In genomic region chr21:42040411-42041180, GRCh38 we compare ENCODE assay signal across 10 cellular contexts. TPM values are rescaled to one million over a fixed set of nuclear protein-coding genes. Genes with fewer than 3 reads are reported as not detected.
DNase-seq lines count a peak whose midpoint lies in the region; ATAC-seq and TF ChIP-seq lines count a peak whose summit lies in the region.
"Had no signal": no experiment of that assay in that cellular context is flagged by ENCODE, and none has a peak within 500 bp of the region (broad histone marks: within the 10 kb centered on the region; RNA-seq: fewer than 3 reads in every experiment).

No MANE protein-coding gene starts in this region.

- no peak for DNase-seq in DND-41
- peak; percentile 96 for DNase-seq in SW480 (ENCODE audit: low spot score)
- DNase-seq in fibroblast of villous mesenchyme (ENCODE audit: low read depth): peak; percentile 99
- DNase-seq in sciatic nerve (ENCODE audit: low spot score): no peak
- DNase-seq in activated CD8-positive, alpha-beta memory T cell treated with anti-CD3 and anti-CD28 coated beads, Interleukin-2, amount 50 U/mL, for 4 hours: no peak
- DNase-seq in stimulated activated naive CD4-positive, alpha-beta T cell (lab: John Stamatoyannopoulos, UW): no peak
- DNase-seq in MM.1S: no peak
- no peak for DNase-seq in activated effector memory CD4-positive, alpha-beta T cell treated with Interleukin-2 at 50 U/mL for 16 hours
- DNase-seq: activated naive CD8-positive, alpha-beta T cell treated with anti-CD3 and anti-CD28 coated beads for 36 hours; naive B cell had no signal

- H3K9ac ChIP-seq in DND-41 (ENCODE audit: low read depth, low read length): no peak overlapping the region
- no peak overlapping the region for H3K9ac ChIP-seq in MM.1S (ENCODE audit: low read length)

- H3K9me3 ChIP-seq in DND-41 (ENCODE audit: insufficient read depth, low read length, severe bottlenecking) (no peaks in the 10 kb centered on the region), MM.1S (replicated peaks; ENCODE audit: insufficient read depth, low read length) (no peaks in the 10 kb centered on the region)

- H3K4me2 ChIP-seq in DND-41 (ENCODE audit: insufficient read depth, low read length): no peak overlapping the region
- no peak overlapping the region for H3K4me2 ChIP-seq in MM.1S (ENCODE audit: low read depth, low read length)

- ATAC-seq in DND-41 (ENCODE audit: insufficient read depth, low read depth) (no peak), sciatic nerve (peak; percentile 54)

- intact Hi-C loops in sciatic nerve (cut with DNase I): no loop called here

- TF ChIP-seq CTCF in DND-41 (IDR thresholded peaks at IDR 0.05; ENCODE audit: borderline replicate concordance, extremely low read depth, low read length, poor library complexity, severe bottlenecking) (no peak), fibroblast of villous mesenchyme (IDR thresholded peaks at IDR 0.05; ENCODE audit: insufficient read depth, low read depth, low read length) (no peak), MM.1S (IDR thresholded peaks at IDR 0.05; ENCODE audit: low read length) (no peak)

- H3K9me2 ChIP-seq in MM.1S (replicated peaks; ENCODE audit: insufficient read depth, low read length): no peaks in the 10 kb centered on the region

- H4K20me1 ChIP-seq in DND-41 (ENCODE audit: insufficient read depth, low read length): no peaks in the 10 kb centered on the region
- H4K20me1 ChIP-seq in MM.1S (ENCODE audit: insufficient read depth, low read length): no peaks in the 10 kb centered on the region

- H2AFZ ChIP-seq in DND-41 (ENCODE audit: low read depth, low read length) (peak overlapping the region; percentile 20; the same call in 1 of the 2 replicates), MM.1S (ENCODE audit: low read length) (no peak overlapping the region)

- no peaks in the 10 kb centered on the region for H3K79me2 ChIP-seq in DND-41 (ENCODE audit: insufficient read depth, low read length)
- H3K79me2 ChIP-seq in MM.1S (ENCODE audit: low read length): no peaks in the 10 kb centered on the region

- H3F3A ChIP-seq in MM.1S (ENCODE audit: insufficient read depth, low read length): no peaks in the 10 kb centered on the region

- H3K4me1 ChIP-seq in DND-41 (ENCODE audit: insufficient read depth, low read length) (peaks cover 8% of the 10 kb centered on the region), MM.1S (ENCODE audit: low read length) (no peaks in the 10 kb centered on the region)

- H3K4me3 ChIP-seq in DND-41 (ENCODE audit: low read depth in 1 of 2, low read length in 2 of 2) (no peak overlapping the region), fibroblast of villous mesenchyme (ENCODE audit: low read depth, low read length) (no peak overlapping the region), MM.1S (ENCODE audit: low read length) (no peak overlapping the region)

- H3K36me3 ChIP-seq in DND-41 (ENCODE audit: insufficient read depth, low read length) (no peaks in the 10 kb centered on the region), MM.1S (replicated peaks; ENCODE audit: insufficient read depth, low read length) (no peaks in the 10 kb centered on the region)

- H3K27ac ChIP-seq in DND-41 (ENCODE audit: low read length): no peak overlapping the region
- H3K27ac ChIP-seq in MM.1S (ENCODE audit: low read length): no peak overlapping the region

- no peaks in the 10 kb centered on the region for H3K27me3 ChIP-seq in DND-41 (ENCODE audit: insufficient read depth, low read length, poor library complexity)
- no peaks in the 10 kb centered on the region for H3K27me3 ChIP-seq in MM.1S (replicated peaks; ENCODE audit: insufficient read depth, low read length)

RNA-seq across cellular contexts. Expression of gene ZBTB21, which starts 30.4 kb away (rescaled TPM):
- total RNA-seq in fibroblast of villous mesenchyme: 18.7 and 19.0 TPM in 2 replicates
- 27.3 TPM for total RNA-seq in sciatic nerve

RNA-seq across cellular contexts. Expression of gene UMODL1, which starts 30.5 kb away (rescaled TPM):
- total RNA-seq in fibroblast of villous mesenchyme: under 0.01 TPM in 1 of 2 replicates, not detected in the other
- total RNA-seq in sciatic nerve: not detected
- total RNA-seq: activated naive CD8-positive, alpha-beta T cell treated with anti-CD3 and anti-CD28 coated beads for 36 hours had no signal

Comparison
In these comparisons a context has a peak if more than half of its experiments do, and no peak if none do; other contexts are left out.
1. DNase-seq: peak in SW480 (single experiment) and fibroblast of villous mesenchyme (single experiment); none in DND-41 (single experiment), sciatic nerve (single experiment), activated CD8-positive, alpha-beta memory T cell treated with anti-CD3 and anti-CD28 coated beads, Interleukin-2, amount 50 U/mL, for 4 hours (single experiment), stimulated activated naive CD4-positive, alpha-beta T cell (0 of 6), MM.1S (single experiment) and activated effector memory CD4-positive, alpha-beta T cell treated with Interleukin-2 at 50 U/mL for 16 hours (single experiment).